In the genomic region with DNA sequence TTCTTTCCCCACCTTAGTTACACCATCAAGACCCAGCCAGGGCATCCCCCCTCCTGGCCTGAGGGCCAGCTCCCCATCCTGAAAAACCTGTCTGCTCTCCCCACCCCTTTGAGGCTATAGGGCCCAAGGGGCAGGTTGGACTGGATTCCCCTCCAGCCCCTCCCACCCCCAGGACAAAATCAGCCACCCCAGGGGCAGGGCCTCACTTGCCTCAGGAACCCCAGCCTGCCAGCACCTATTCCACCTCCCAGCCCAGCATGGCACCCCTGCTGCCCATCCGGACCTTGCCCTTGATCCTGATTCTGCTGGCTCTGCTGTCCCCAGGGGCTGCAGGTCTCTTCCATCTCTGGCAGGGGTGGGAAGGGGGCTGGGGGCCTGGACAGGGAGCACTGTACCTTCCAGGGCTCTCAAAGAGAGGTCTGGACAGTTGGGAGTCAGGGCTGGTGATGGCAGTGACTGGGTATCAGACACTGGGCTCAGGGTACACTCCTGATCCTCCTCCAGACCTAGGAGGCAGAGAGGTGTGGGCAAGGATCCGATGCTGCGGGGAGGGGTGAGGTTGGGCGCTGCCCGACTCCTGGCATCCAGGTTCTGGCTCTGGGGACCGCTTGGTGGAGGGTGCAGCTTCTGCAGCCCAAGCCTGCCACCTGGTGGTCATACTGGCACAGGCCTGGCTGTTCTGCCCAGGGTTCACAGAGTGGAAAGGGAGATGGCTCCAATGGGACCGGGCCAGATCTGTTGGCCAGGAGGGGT, we compare ENCODE assay signal across 8 cellular contexts. TPM values are rescaled to one million over a fixed set of nuclear protein-coding genes. Genes with fewer than 3 reads are reported as not detected.
DNase-seq lines count a peak whose midpoint lies in the region; TF ChIP-seq lines count a peak whose summit lies in the region.

A gene (plus strand): TSS at position 205 of the 753 bp plus-strand sequence. CDS start 53 bp downstream, at position 258.

- H3K4me3 ChIP-seq in OCI-LY3 (ENCODE audit: low read length): no peak within 1 kb of the TSS
- no peak within 1 kb of the TSS for H3K4me3 ChIP-seq in epithelial cell of esophagus (ENCODE audit: low read length)

- no peaks in the 10 kb centered on the region for H3K9me3 ChIP-seq in OCI-LY3 (ENCODE audit: insufficient read depth, low read length)

- no peak within 1 kb of the TSS for H3K27ac ChIP-seq in OCI-LY3 (ENCODE audit: low read length)

- DNase-seq in NCI-H524 (lab: John Stamatoyannopoulos, UW) (peak; percentile 33 to 77), NCI-H524 treated with DMSO at 0.1 percent for 48 hours (lab: John Stamatoyannopoulos, UW) (no peak), HS-5 (ENCODE audit: low read depth) (peak; percentile 33), epithelial cell of esophagus (ENCODE audit: low read depth) (peak; percentile 85), mucosa of gallbladder (ENCODE audit: low spot score) (peak; percentile 89)
- DNase-seq in activated CD8-positive, alpha-beta memory T cell treated with anti-CD3 and anti-CD28 coated beads, Interleukin-2, amount 50 U/mL, for 4 hours: peak; percentile 91
- peak; percentile 80 to 86 for DNase-seq in stimulated activated CD8-positive, alpha-beta memory T cell treated with anti-CD3 and anti-CD28 coated beads, Interleukin-7, amount 100 ng/mL, for 1 hour (ENCODE audit: low read depth in 2 of 2)

- TF ChIP-seq CTCF in OCI-LY3 (IDR thresholded peaks at IDR 0.05; ENCODE audit: low read depth, low read length): peak; percentile 91
- TF ChIP-seq CTCF in epithelial cell of esophagus (IDR thresholded peaks at IDR 0.05; ENCODE audit: insufficient read depth, low read depth, low read length, missing control alignments): peak; percentile 96

- no peak within 1 kb of the TSS for H3K9ac ChIP-seq in OCI-LY3 (ENCODE audit: low read length)

- H3K79me2 ChIP-seq in OCI-LY3 (ENCODE audit: low read length): no peaks in the 10 kb centered on the region

- H3K27me3 ChIP-seq in OCI-LY3 (ENCODE audit: low read depth, low read length): peaks cover 16% of the 10 kb centered on the region

- no peak within 1 kb of the TSS for H3K4me2 ChIP-seq in OCI-LY3 (ENCODE audit: low read length)

- H2AFZ ChIP-seq in OCI-LY3 (ENCODE audit: low read depth, low read length): no peak within 1 kb of the TSS

- H4K20me1 ChIP-seq in OCI-LY3 (ENCODE audit: insufficient read depth, low read length): no peaks in the 10 kb centered on the region

- H3K36me3 ChIP-seq in OCI-LY3 (replicated peaks; ENCODE audit: low read depth, low read length): no peaks in the 10 kb centered on the region

- H3K4me1 ChIP-seq in OCI-LY3 (ENCODE audit: low read length): no peaks in the 10 kb centered on the region

RNA-seq across cellular contexts. Expression of the gene that starts here (rescaled TPM):
- total RNA-seq in mucosa of gallbladder: not detected

Comparison
In these comparisons a context has a peak if more than half of its experiments do, and no peak if none do; other contexts are left out.
1. Peak in DNase-seq in mucosa of gallbladder; RNA of the gene not detected or under 1 TPM.